Comparison of ENCODE assay signal across 10 cellular contexts in the genomic region with DNA sequence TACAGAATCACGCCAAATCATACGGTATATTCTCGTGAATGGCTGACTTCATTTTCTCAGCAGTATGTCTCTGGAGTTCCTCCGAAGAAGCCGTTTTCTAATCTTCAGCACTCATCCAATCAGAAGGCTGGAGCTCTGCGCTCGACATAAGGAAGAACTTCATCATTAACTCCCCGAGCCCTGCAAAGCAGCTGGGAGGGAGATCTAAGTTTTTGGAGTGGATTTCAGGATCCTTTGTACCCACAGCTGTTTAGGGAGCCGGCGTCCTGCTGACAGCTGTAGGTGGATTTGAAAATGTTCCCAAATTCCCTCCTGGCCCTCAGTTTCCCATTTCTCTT.
DNase-seq lines count a peak whose midpoint lies in the region; ATAC-seq and TF ChIP-seq lines count a peak whose summit lies in the region.
"Had no signal": no experiment of that assay in that cellular context is flagged by ENCODE, and none has a peak within 500 bp of the region (broad histone marks: within the 10 kb centered on the region; RNA-seq: fewer than 3 reads in every experiment).

No MANE protein-coding gene starts in this region.

- DNase-seq in stimulated activated naive CD8-positive, alpha-beta T cell treated with anti-CD3 and anti-CD28 coated beads, Interleukin-15, Interleukin-2, amounts not matched to agents 100 U/mL and 50 U/mL, for 24 hours, result no peak
- peak; percentile 39 for DNase-seq in choroid plexus epithelial cell (ENCODE audit: low read depth)
- no peak for DNase-seq in SKM-1 (lab: John Stamatoyannopoulos, UW; ENCODE audit: unreplicated experiment)
- no peak for DNase-seq in amniotic stem cell (lab: John Stamatoyannopoulos, UW)
- no peak for DNase-seq in AML-193 (lab: John Stamatoyannopoulos, UW)
- DNase-seq in SIG-M5 (lab: John Stamatoyannopoulos, UW), result no peak
- DNase-seq: activated CD8-positive, alpha-beta memory T cell treated with anti-CD3 and anti-CD28 coated beads for 24 hours; MV-4-11 had no signal

- no peaks in the 10 kb centered on the region for H3K9me3 Mint-ChIP-seq in stimulated activated naive CD8-positive, alpha-beta T cell treated with anti-CD3 and anti-CD28 coated beads, Interleukin-15, Interleukin-2, amounts not matched to agents 100 ng/mL and 50 ng/mL, for 24 hours

- peak overlapping the region; percentile 93 for H3K27ac ChIP-seq in muscle layer of colon (ENCODE audit: low read depth, low read length)

- no peak overlapping the region for H3K27ac Mint-ChIP-seq in stimulated activated naive CD8-positive, alpha-beta T cell treated with anti-CD3 and anti-CD28 coated beads, Interleukin-15, Interleukin-2, amounts not matched to agents 100 ng/mL and 50 ng/mL, for 24 hours

- TF ChIP-seq CTCF in choroid plexus epithelial cell (conservative IDR thresholded peaks at IDR 0.05; ENCODE audit: low read depth, low read length), result no peak

- H3K9me3 ChIP-seq in muscle layer of colon (ENCODE audit: low read length), result no peaks in the 10 kb centered on the region

- peaks cover 3% of the 10 kb centered on the region for H3K4me1 ChIP-seq in muscle layer of colon (ENCODE audit: insufficient read depth, low read length)

- peak overlapping the region; percentile 64 for H3K9ac ChIP-seq in muscle layer of colon (ENCODE audit: low read length)

- H3K36me3 Mint-ChIP-seq in stimulated activated naive CD8-positive, alpha-beta T cell treated with anti-CD3 and anti-CD28 coated beads, Interleukin-15, Interleukin-2, amounts not matched to agents 100 ng/mL and 50 ng/mL, for 24 hours (ENCODE audit: low read depth), result no peaks in the 10 kb centered on the region

- peaks cover 23% of the 10 kb centered on the region for H3K27me3 Mint-ChIP-seq in stimulated activated naive CD8-positive, alpha-beta T cell treated with anti-CD3 and anti-CD28 coated beads, Interleukin-15, Interleukin-2, amounts not matched to agents 100 ng/mL and 50 ng/mL, for 24 hours

- no peaks in the 10 kb centered on the region for H3K27me3 ChIP-seq in muscle layer of colon (ENCODE audit: control insufficient read depth in 1 of 2, insufficient read depth in 2 of 2, low read length in 2 of 2)

- H3K36me3 ChIP-seq in muscle layer of colon (ENCODE audit: insufficient read depth, low read length), result no peaks in the 10 kb centered on the region

- H3K4me1 Mint-ChIP-seq in stimulated activated naive CD8-positive, alpha-beta T cell treated with anti-CD3 and anti-CD28 coated beads, Interleukin-15, Interleukin-2, amounts not matched to agents 100 ng/mL and 50 ng/mL, for 24 hours (ENCODE audit: low read depth), result no peaks in the 10 kb centered on the region

- peak overlapping the region; percentile 28 for H3K4me3 Mint-ChIP-seq in stimulated activated naive CD8-positive, alpha-beta T cell treated with anti-CD3 and anti-CD28 coated beads, Interleukin-15, Interleukin-2, amounts not matched to agents 100 ng/mL and 50 ng/mL, for 24 hours

- no peak for ATAC-seq in stimulated activated naive CD8-positive, alpha-beta T cell treated with anti-CD3 and anti-CD28 coated beads, Interleukin-15, Interleukin-2, amounts not matched to agents 100 U/mL and 50 U/mL, for 24 hours

- H3K4me3 ChIP-seq in choroid plexus epithelial cell (ENCODE audit: low read depth, low read length) (peak overlapping the region; percentile 39), muscle layer of colon (ENCODE audit: low read depth in 1 of 2, low read length in 2 of 2) (peak overlapping the region; percentile 36 to 65)
